Comparison of ENCODE assay signal across 35 cellular contexts in genomic region chr12:45558353-45558752, GRCh38.
A peak's percentile ranks its signal among the peaks of the same experiment; 100 is the strongest.
DNase-seq lines count a peak whose midpoint lies in the region; ATAC-seq, FAIRE-seq and TF ChIP-seq lines count a peak whose summit lies in the region.
"Had no signal": no experiment of that assay in that cellular context is flagged by ENCODE, and none has a peak within 500 bp of the region (broad histone marks: within the 10 kb centered on the region; RNA-seq: fewer than 3 reads in every experiment).

No MANE protein-coding gene starts in this region.

- no peaks in the 10 kb centered on the region for H3K36me3 Mint-ChIP-seq in WTC11
- H3K36me3 Mint-ChIP-seq: CD14-positive monocyte; CD4-positive, alpha-beta memory T cell; CD4-positive, CD25-positive, alpha-beta regulatory T cell; CD8-positive, alpha-beta T cell had no signal

- peaks cover 5% of the 10 kb centered on the region; the same call in 1 of the 2 replicates for H3K9me3 Mint-ChIP-seq in WTC11
- H3K9me3 Mint-ChIP-seq: CD4-positive, alpha-beta T cell had no signal

- WGBS in K562 (ENCODE audit: insufficient coverage, low coverage, missing lambda C conversion rate), result 1% methylated on average over 4 of the region's 4 CpGs

- H3K9me1 ChIP-seq in K562 (ENCODE audit: control insufficient read depth, insufficient read depth, low read length), result no peaks in the 10 kb centered on the region

- intact Hi-C loops in K562 (cut with micrococcal nuclease), result no loop called here
- intact Hi-C loops in breast epithelium (cut with DNase I; ENCODE audit: low total_unique reads), result no loop called here

- TF ChIP-seq CTCF in HEK293 (tag by site-specific recombination; IDR thresholded peaks at IDR 0.05) (no peak), WTC11 (IDR thresholded peaks at IDR 0.05) (no peak), K562 (IDR thresholded peaks at IDR 0.05 in 2 of 3, conservative IDR thresholded peaks at IDR 0.05 in 1 of 3; ENCODE audit: insufficient read depth in 2 of 3, low read depth in 1 of 3, low read length in 3 of 3) (no peak), breast epithelium (IDR thresholded peaks at IDR 0.05) (no peak)

- ATAC-seq in WTC11, result no peak
- ATAC-seq in K562, result no peak
- ATAC-seq in GM18861 (IDR thresholded peaks at IDR 0.05; ENCODE audit: unreplicated experiment), result no peak
- ATAC-seq: A549; CD8-positive, alpha-beta T cell had no signal

- H3K9ac ChIP-seq in K562 (ENCODE audit: insufficient read depth in 1 of 2, low read depth in 2 of 2, low read length in 2 of 2), result no peak overlapping the region
- H3K9ac ChIP-seq: BLaER1; BLaER1 treated with 17β-estradiol and CSF1 and Interleukin-3, amounts not matched to agents 10 nM and 100 nM had no signal

- H3K27ac ChIP-seq in HEK293 (ENCODE audit: extremely low read depth, low read depth, low read length), result no peak overlapping the region
- H3K27ac ChIP-seq in K562 (ENCODE audit: extremely low read depth, low read depth, low read length), result no peak overlapping the region
- H3K27ac ChIP-seq in breast epithelium, result no peak overlapping the region
- H3K27ac ChIP-seq: 22Rv1; A549; BLaER1; BLaER1 treated with 17β-estradiol and CSF1 and Interleukin-3, amounts not matched to agents 10 nM and 100 nM; C4-2B had no signal

- H2AFZ ChIP-seq in K562 (ENCODE audit: low read depth, low read length), result no peak overlapping the region

- POLR2A ChIA-PET in HEK293 (lab: Yijun Ruan, JAX), result interaction anchor here (0.7 kb wide), 1 partner anchor 11 kb away, joined by 5 read pairs; no protein-coding TSS in a partner anchor
- POLR2A ChIA-PET in WTC11 (lab: Charles Lee), result interaction anchor here (0.5 kb wide), 1 partner anchor 366 kb away, joined by 3 read pairs; no protein-coding TSS in a partner anchor
- POLR2A ChIA-PET in K562 (lab: Yijun Ruan, JAX), result no interaction called here

- CTCF ChIA-PET in HEK293 (lab: Yijun Ruan, JAX), result no interaction called here
- CTCF ChIA-PET in WTC11 (lab: Charles Lee), result no interaction called here
- CTCF ChIA-PET in K562 (lab: Yijun Ruan, JAX; ENCODE audit: low intra/inter-chr PET ratio), result no interaction called here

- no peak overlapping the region for H3K4me3 ChIP-seq in HEK293 (ENCODE audit: low read depth, low read length)
- H3K4me3 ChIP-seq in K562, result no peak overlapping the region
- no peak overlapping the region for H3K4me3 ChIP-seq in breast epithelium
- H3K4me3 ChIP-seq: A549; BLaER1; BLaER1 treated with 17β-estradiol and CSF1 and Interleukin-3, amounts not matched to agents 10 nM and 100 nM had no signal

- no peak for TF ChIP-seq RAD21 in K562 (CRISPR knock-in tag; conservative IDR thresholded peaks at IDR 0.05 in 1 of 2, IDR thresholded peaks at IDR 0.05 in 1 of 2)

- H3K36me3 ChIP-seq in HEK293 (ENCODE audit: control insufficient read depth in 2 of 2, insufficient read depth in 1 of 2, low read length in 2 of 2) (no peaks in the 10 kb centered on the region), K562 (ENCODE audit: control insufficient read depth, insufficient read depth, low read length) (no peaks in the 10 kb centered on the region), breast epithelium (no peaks in the 10 kb centered on the region)
- H3K36me3 ChIP-seq: BE2C; BLaER1; BLaER1 treated with 17β-estradiol and CSF1 and Interleukin-3, amounts not matched to agents 10 nM and 100 nM had no signal

- no TSS peak for BruUV-seq in K562 (replicated peaks; lab: Mats Ljungman, UMichigan)

- H3K27me3 Mint-ChIP-seq in WTC11 (ENCODE audit: low read depth), result no peaks in the 10 kb centered on the region
- H3K27me3 Mint-ChIP-seq: B cell; CD4-positive, alpha-beta T cell; CD8-positive, alpha-beta memory T cell had no signal

- TF ChIP-seq POLR2A in K562 (conservative IDR thresholded peaks at IDR 0.05) (no peak), breast epithelium (IDR thresholded peaks at IDR 0.05) (no peak)

- H3K4me1 Mint-ChIP-seq in WTC11, result no peaks in the 10 kb centered on the region
- H3K4me1 Mint-ChIP-seq: B cell had no signal

- H3K9me3 ChIP-seq in HEK293 (ENCODE audit: control insufficient read depth, insufficient read depth, low read depth, low read length) (no peaks in the 10 kb centered on the region), K562 (replicated peaks; ENCODE audit: control insufficient read depth, insufficient read depth, low read depth, low read length) (no peaks in the 10 kb centered on the region), breast epithelium (no peaks in the 10 kb centered on the region)
- H3K9me3 ChIP-seq: A549, BE2C, BLaER1, Caco-2 had no signal

- H3K79me2 ChIP-seq in K562 (ENCODE audit: control insufficient read depth, insufficient read depth, low read length), result no peaks in the 10 kb centered on the region

- no peak for TF ChIP-seq EP300 in K562 (IDR thresholded peaks at IDR 0.05; ENCODE audit: low read length)

- DNase-seq in WTC11 (ENCODE audit: low spot score) (no peak), K562 (ENCODE audit: extremely low read depth in 1 of 4, low spot score in 3 of 4) (no peak), breast epithelium (ENCODE audit: low spot score in 2 of 2) (no peak), epidermal melanocyte (ENCODE audit: insufficient read length, low spot score) (no peak)
- DNase-seq: 8988T; ACHN; AML-193; BE2C; C1 segment of cervical spinal cord; Caco-2; Calu3; CD4-positive, alpha-beta memory T cell; CD4-positive, alpha-beta T cell; CD4-positive, CD25-positive, alpha-beta regulatory T cell; CD8-positive, alpha-beta memory T cell; CD8-positive, alpha-beta T cell; COR-L47; DMS 273 treated with DMSO at 0.1 percent for 48 hours; DMS153; DMS53; DMS79; DMS79 treated with DMSO at 0.1 percent for 48 hours; DND-41; EL had no signal

- no peak overlapping the region for H3K27ac Mint-ChIP-seq in WTC11
- H3K27ac Mint-ChIP-seq: B cell; CD14-positive monocyte; CD4-positive, alpha-beta memory T cell; CD4-positive, alpha-beta T cell; CD4-positive, CD25-positive, alpha-beta regulatory T cell; CD8-positive, alpha-beta memory T cell; CD8-positive, alpha-beta T cell had no signal

- FAIRE-seq in K562 (lab: Jason Lieb, UNC), result no peak
- FAIRE-seq: A204.1, A549, D721Med had no signal

- no peak overlapping the region for H3K4me2 ChIP-seq in K562 (ENCODE audit: insufficient read depth, low read length)
- H3K4me2 ChIP-seq: A549; BLaER1; BLaER1 treated with 17β-estradiol and CSF1 and Interleukin-3, amounts not matched to agents 10 nM and 100 nM had no signal

- H4K20me1 ChIP-seq in K562 (replicated peaks; ENCODE audit: control insufficient read depth, insufficient read depth, low read length), result no peaks in the 10 kb centered on the region
- H4K20me1 ChIP-seq: BLaER1; BLaER1 treated with 17β-estradiol and CSF1 and Interleukin-3, amounts not matched to agents 10 nM and 100 nM had no signal

- in situ Hi-C loops in K562 (cut with MboI), result no loop called here

- H3K4me3 Mint-ChIP-seq in WTC11, result no peak overlapping the region
- H3K4me3 Mint-ChIP-seq: B cell; CD14-positive monocyte; CD4-positive, alpha-beta memory T cell; CD4-positive, alpha-beta T cell; CD4-positive, CD25-positive, alpha-beta regulatory T cell; CD8-positive, alpha-beta memory T cell; CD8-positive, alpha-beta T cell had no signal

- peaks cover 0 to 3% of the 10 kb centered on the region in 2 experiments; a peak in 2 of 5 replicates for H3K27me3 ChIP-seq in K562 (ENCODE audit: control insufficient read depth in 2 of 2, insufficient read depth in 2 of 2, low read length in 2 of 2)
- H3K27me3 ChIP-seq in breast epithelium, result no peaks in the 10 kb centered on the region
- H3K27me3 ChIP-seq: BE2C; BLaER1; BLaER1 treated with 17β-estradiol and CSF1 and Interleukin-3, amounts not matched to agents 10 nM and 100 nM had no signal

- H3K4me1 ChIP-seq in HEK293 (ENCODE audit: control insufficient read depth, insufficient read depth, low read length) (no peaks in the 10 kb centered on the region), K562 (replicated peaks in 1 of 2; ENCODE audit: control insufficient read depth in 2 of 2, insufficient read depth in 2 of 2, low read length in 2 of 2) (no peaks in the 10 kb centered on the region), breast epithelium (no peaks in the 10 kb centered on the region)
- H3K4me1 ChIP-seq: A549, BE2C, BLaER1, Caco-2 had no signal

TF ChIP-seq in HEK293, 187 proteins besides CTCF, POLR2A, EP300 and RAD21:
- TF ChIP-seq ZNF548 (tag by site-specific recombination; IDR thresholded peaks at IDR 0.05) (no peak), SETDB1 (IDR thresholded peaks at IDR 0.05; ENCODE audit: insufficient read length, low read length) (peak; percentile 37), ZNF544 (tag by site-specific recombination; IDR thresholded peaks at IDR 0.05) (no peak)
TF ChIP-seq in HEK293: peak in this region for 1.

TF ChIP-seq in WTC11, 78 proteins besides CTCF, POLR2A, EP300 and RAD21:
- TF ChIP-seq MAX (CRISPR knock-in tag; IDR thresholded peaks at IDR 0.05) (no peak), GTF2I (CRISPR knock-in tag; conservative IDR thresholded peaks at IDR 0.05) (0 out of 2 replicates have a peak, but pooled peaks have one; percentile 51)

TF ChIP-seq in K562, 482 proteins besides CTCF, POLR2A, EP300 and RAD21 (continues in another document):
- TF ChIP-seq ELK3 (CRISPR knock-in tag; IDR thresholded peaks at IDR 0.05), result no peak
- TF ChIP-seq PHB2 (IDR thresholded peaks at IDR 0.05; ENCODE audit: low read depth), result no peak
- TF ChIP-seq EGR1 (conservative IDR thresholded peaks at IDR 0.05), result no peak
- no peak for TF ChIP-seq MCM7 (IDR thresholded peaks at IDR 0.05)
- no peak for TF ChIP-seq SMC3 (conservative IDR thresholded peaks at IDR 0.05; ENCODE audit: insufficient read depth, low read depth, low read length)
- TF ChIP-seq RBM25 (IDR thresholded peaks at IDR 0.05; ENCODE audit: low read depth, low read length, severe bottlenecking), result peak; percentile 84
- no peak for TF ChIP-seq SMARCA4 (IDR thresholded peaks at IDR 0.05)

Comparison
In these comparisons a context has a peak if more than half of its experiments do, and no peak if none do; other contexts are left out.
1. Of the 44 proteins assayed by ChIP-seq in both K562 and HEK293: peak only in K562: none; only in HEK293: SETDB1; in both: none; in neither: 43.